8 cellular contexts compared by ENCODE assay signal in the genomic region with DNA sequence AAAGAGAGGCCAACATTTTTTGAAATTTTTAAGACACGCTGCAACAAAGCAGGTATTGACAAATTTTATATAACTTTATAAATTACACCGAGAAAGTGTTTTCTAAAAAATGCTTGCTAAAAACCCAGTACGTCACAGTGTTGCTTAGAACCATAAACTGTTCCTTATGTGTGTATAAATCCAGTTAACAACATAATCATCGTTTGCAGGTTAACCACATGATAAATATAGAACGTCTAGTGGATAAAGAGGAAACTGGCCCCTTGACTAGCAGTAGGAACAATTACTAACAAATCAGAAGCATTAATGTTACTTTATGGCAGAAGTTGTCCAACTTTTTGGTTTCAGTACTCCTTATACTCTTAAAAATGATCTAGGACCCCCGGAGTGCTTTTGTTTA. TPM values are rescaled to one million over a fixed set of nuclear protein-coding genes. Genes with fewer than 3 reads are reported as not detected.
DNase-seq lines count a peak whose midpoint lies in the region; ATAC-seq and TF ChIP-seq lines count a peak whose summit lies in the region.

No MANE protein-coding gene starts in this region.

- H3K9me3 Mint-ChIP-seq in activated naive CD8-positive, alpha-beta T cell treated with anti-CD3 and anti-CD28 coated beads, Interleukin-2, amount 10 ng/mL, durations not matched to agents 7 days and 5 days: no peaks in the 10 kb centered on the region

- no peak overlapping the region for H3K14ac ChIP-seq in mesenchymal stem cell (ENCODE audit: low read length in 2 of 2)

- H4K8ac ChIP-seq in mesenchymal stem cell (ENCODE audit: low read length): no peak overlapping the region

- DNase-seq in AML-193 (lab: John Stamatoyannopoulos, UW) (peak; percentile 45 to 53), mesenchymal stem cell (peak; percentile 13), lower leg skin (ENCODE audit: low spot score in 2 of 2) (no peak), T1000 (lab: John Stamatoyannopoulos, UW) (no peak), SHP77 treated with DMSO at 0.1 percent for 48 hours (lab: John Stamatoyannopoulos, UW) (no peak)
- no peak for DNase-seq in Jurkat, Clone E6-1 (ENCODE audit: low read depth, low spot score)
- no peak for DNase-seq in activated naive CD8-positive, alpha-beta T cell treated with anti-CD3 and anti-CD28 coated beads, Interleukin-2, amount 10 ng/mL, durations not matched to agents 7 days and 5 days

- H2BK15ac ChIP-seq in mesenchymal stem cell (ENCODE audit: low read depth, poor library complexity, severe bottlenecking): no peak overlapping the region

- H2AFZ ChIP-seq in mesenchymal stem cell (ENCODE audit: low read depth, low read length): no peak overlapping the region

- H3K4me3 ChIP-seq in Jurkat, Clone E6-1 (ENCODE audit: low read length): peak overlapping the region; percentile 72
- H3K4me3 ChIP-seq in mesenchymal stem cell (ENCODE audit: insufficient read depth in 1 of 2, low read depth in 1 of 2, low read length in 2 of 2) (peak overlapping the region in 1 of 2 experiments; percentile 90), lower leg skin (ENCODE audit: low read depth, poor library complexity, severe bottlenecking) (no peak overlapping the region)

- no peak overlapping the region for H3K23ac ChIP-seq in mesenchymal stem cell (ENCODE audit: low read length in 2 of 2)

- H3K4ac ChIP-seq in mesenchymal stem cell (ENCODE audit: low read depth in 1 of 2, low read length in 2 of 2): no peak overlapping the region

- peaks cover 22% of the 10 kb centered on the region for H3K4me1 Mint-ChIP-seq in activated naive CD8-positive, alpha-beta T cell treated with anti-CD3 and anti-CD28 coated beads, Interleukin-2, amount 10 ng/mL, durations not matched to agents 7 days and 5 days

- H4K91ac ChIP-seq in mesenchymal stem cell (ENCODE audit: low read length): no peak overlapping the region

- H3K27ac ChIP-seq in mesenchymal stem cell (ENCODE audit: low read length, poor library complexity, severe bottlenecking): no peak overlapping the region

- no peaks in the 10 kb centered on the region for H3K9me3 ChIP-seq in mesenchymal stem cell (ENCODE audit: control insufficient read depth, low read length)

- no peak for TF ChIP-seq POLR2A in lower leg skin (IDR thresholded peaks at IDR 0.05)

- H3K79me1 ChIP-seq in mesenchymal stem cell (replicated peaks; ENCODE audit: low read length, poor library complexity, severe bottlenecking): no peaks in the 10 kb centered on the region

- H3K36me3 Mint-ChIP-seq in activated naive CD8-positive, alpha-beta T cell treated with anti-CD3 and anti-CD28 coated beads, Interleukin-2, amount 10 ng/mL, durations not matched to agents 7 days and 5 days: peaks cover 22% of the 10 kb centered on the region

- H3K27ac Mint-ChIP-seq in activated naive CD8-positive, alpha-beta T cell treated with anti-CD3 and anti-CD28 coated beads, Interleukin-2, amount 10 ng/mL, durations not matched to agents 7 days and 5 days: peak overlapping the region; percentile 100

- TF ChIP-seq CTCF in lower leg skin (IDR thresholded peaks at IDR 0.05): no peak

- H3K4me3 Mint-ChIP-seq in activated naive CD8-positive, alpha-beta T cell treated with anti-CD3 and anti-CD28 coated beads, Interleukin-2, amount 10 ng/mL, durations not matched to agents 7 days and 5 days: peak overlapping the region; percentile 94

- H3K18ac ChIP-seq in mesenchymal stem cell (ENCODE audit: low read depth in 1 of 2, low read length in 2 of 2): no peak overlapping the region

- no peak overlapping the region for H2BK5ac ChIP-seq in mesenchymal stem cell (ENCODE audit: low read depth, low read length, poor library complexity, severe bottlenecking)

- no peak for ATAC-seq in activated naive CD8-positive, alpha-beta T cell treated with anti-CD3 and anti-CD28 coated beads, Interleukin-2, amount 10 ng/mL, durations not matched to agents 7 days and 5 days (ENCODE audit: low read depth)
- no peak for ATAC-seq in HG02938 (IDR thresholded peaks at IDR 0.05; ENCODE audit: unreplicated experiment)

- intact Hi-C loops in lower leg skin (cut with DNase I; ENCODE audit: low total_unique reads): no loop called here

- H2BK12ac ChIP-seq in mesenchymal stem cell (ENCODE audit: low read length in 2 of 2): no peak overlapping the region

- peak overlapping the region; percentile 85 for H3K4me2 ChIP-seq in mesenchymal stem cell (ENCODE audit: low read length, poor library complexity, severe bottlenecking)

- no peaks in the 10 kb centered on the region for H3K27me3 Mint-ChIP-seq in activated naive CD8-positive, alpha-beta T cell treated with anti-CD3 and anti-CD28 coated beads, Interleukin-2, amount 10 ng/mL, durations not matched to agents 7 days and 5 days

- no peak overlapping the region for H2BK120ac ChIP-seq in mesenchymal stem cell (ENCODE audit: low read depth, low read length)

- no peaks in the 10 kb centered on the region for H3K36me3 ChIP-seq in mesenchymal stem cell (ENCODE audit: control insufficient read depth in 1 of 2, insufficient read depth in 2 of 2, low read depth in 1 of 2, low read length in 2 of 2)

- no peaks in the 10 kb centered on the region for H3K4me1 ChIP-seq in mesenchymal stem cell (ENCODE audit: control insufficient read depth, insufficient read depth, low read depth, low read length)

- H3K9ac ChIP-seq in mesenchymal stem cell (ENCODE audit: low read length): peak overlapping the region; percentile 98

- no peak overlapping the region for H2AK5ac ChIP-seq in mesenchymal stem cell (ENCODE audit: low read length, severe bottlenecking)

- WGBS in mesenchymal stem cell: 59% methylated on average over 3 of the region's 6 CpGs
- WGBS in lower leg skin, 2 donors: 59 to 61% methylated on average over 6 of the region's 6 CpGs

- H3K27me3 ChIP-seq in mesenchymal stem cell (ENCODE audit: control insufficient read depth in 1 of 2, insufficient read depth in 1 of 2, low read length in 2 of 2): no peaks in the 10 kb centered on the region

- POLR2A ChIA-PET in activated naive CD8-positive, alpha-beta T cell treated with anti-CD3 and anti-CD28 coated beads, Interleukin-2, amount 10 ng/mL, durations not matched to agents 7 days and 5 days (lab: Charles Lee): interaction anchor here (1.5 to 2.7 kb wide), 3 partner anchors 35 to 221 kb away, joined by 13 to 60 read pairs (median 29); partner anchors contain the start of genes N4BP2L1 and N4BP2L2

RNA-seq across cellular contexts. Expression of gene BRCA2, which starts 1.2 kb away (rescaled TPM):
- 13.6 TPM for polyA plus RNA-seq in Jurkat, Clone E6-1 (2012; ENCODE audit: insufficient read depth, insufficient read length)
- 10 to 100 TPM; 25.2 to 26.7 TPM for total RNA-seq in activated naive CD8-positive, alpha-beta T cell treated with anti-CD3 and anti-CD28 coated beads, Interleukin-2, amount 10 ng/mL, durations not matched to agents 7 days and 5 days
- polyA plus RNA-seq in mesenchymal stem cell (2013, experiment 1 of 2): 1.3 TPM
- polyA plus RNA-seq in mesenchymal stem cell (2013, experiment 2 of 2): 0.75 TPM
- 1 to 10 TPM in 1 of 4 donors, under 1 TPM in 3; 0.49 to 2.1 (median 0.90) TPM for total RNA-seq in lower leg skin

RNA-seq across cellular contexts. Expression of gene ZAR1L, which starts 1.3 kb away (rescaled TPM):
- not detected for polyA plus RNA-seq in Jurkat, Clone E6-1 (2012; ENCODE audit: insufficient read depth, insufficient read length)
- not detected for total RNA-seq in activated naive CD8-positive, alpha-beta T cell treated with anti-CD3 and anti-CD28 coated beads, Interleukin-2, amount 10 ng/mL, durations not matched to agents 7 days and 5 days
- not detected for polyA plus RNA-seq in mesenchymal stem cell (2013, experiment 1 of 2)
- not detected for polyA plus RNA-seq in mesenchymal stem cell (2013, experiment 2 of 2)
- not detected for total RNA-seq in lower leg skin

Comparison
In these comparisons a context has a peak if more than half of its experiments do, and no peak if none do; other contexts are left out.
1. DNase-seq: peak in AML-193 (2 of 2) and mesenchymal stem cell (single experiment); none in Jurkat, Clone E6-1 (single experiment), activated naive CD8-positive, alpha-beta T cell treated with anti-CD3 and anti-CD28 coated beads, Interleukin-2, amount 10 ng/mL, durations not matched to agents 7 days and 5 days (single experiment), lower leg skin (0 of 2), T1000 (single experiment) and SHP77 treated with DMSO at 0.1 percent for 48 hours (single experiment).
2. RNA of gene BRCA2, which starts 1.2 kb away (total RNA-seq): 25.2 to 26.7 TPM in activated naive CD8-positive, alpha-beta T cell treated with anti-CD3 and anti-CD28 coated beads, Interleukin-2, amount 10 ng/mL, durations not matched to agents 7 days and 5 days; 0.49 to 2.1 TPM in lower leg skin; every median in the first group is over 4 times any median in the second.